3 cellular contexts compared by ENCODE assay signal in genomic region chr9:113658565-113658935, GRCh38.
TF ChIP-seq lines count a peak whose summit lies in the region.

No MANE protein-coding gene starts in this region.

TF ChIP-seq in SK-N-SH, 30 proteins besides CTCF, POLR2A, EP300 and RAD21 (continued from another document):
- no peak for TF ChIP-seq RCOR1 (IDR thresholded peaks at IDR 0.05; ENCODE audit: low read length)
- TF ChIP-seq GABPA (IDR thresholded peaks at IDR 0.05; ENCODE audit: low read depth), result no peak
- no peak for TF ChIP-seq RFX5 (IDR thresholded peaks at IDR 0.05; ENCODE audit: low read length)
- TF ChIP-seq IRF3 (IDR thresholded peaks at IDR 0.05; ENCODE audit: low read depth, low read length), result no peak
- TF ChIP-seq TAF1 (IDR thresholded peaks at IDR 0.05; ENCODE audit: borderline replicate concordance, low read depth, low read length), result no peak
- no peak for TF ChIP-seq NFIC (IDR thresholded peaks at IDR 0.05; ENCODE audit: borderline replicate concordance)
- no peak for TF ChIP-seq USF2 (IDR thresholded peaks at IDR 0.05; ENCODE audit: borderline replicate concordance, low read depth, low read length)
- TF ChIP-seq TEAD4 (IDR thresholded peaks at IDR 0.05; ENCODE audit: borderline replicate concordance, insufficient read depth), result no peak
- no peak for TF ChIP-seq MXI1 (IDR thresholded peaks at IDR 0.05; ENCODE audit: low read depth, low read length)
- TF ChIP-seq RXRA (IDR thresholded peaks at IDR 0.05; ENCODE audit: borderline replicate concordance, low read depth), result no peak
- no peak for TF ChIP-seq GATA2 (CRISPR knock-in tag; IDR thresholded peaks at IDR 0.05)

TF ChIP-seq in SK-N-SH treated with all-trans-retinoic acid at 6 μM for 48 hours, 23 proteins besides CTCF, POLR2A, EP300 and RAD21:
- TF ChIP-seq BACH2 (CRISPR knock-in tag; IDR thresholded peaks at IDR 0.05; ENCODE audit: borderline replicate concordance) (no peak), ZNF70 (CRISPR knock-in tag; IDR thresholded peaks at IDR 0.05) (no peak), TSHZ2 (CRISPR knock-in tag; IDR thresholded peaks at IDR 0.05) (no peak), ARNTL (CRISPR knock-in tag; IDR thresholded peaks at IDR 0.05; ENCODE audit: borderline replicate concordance, low read depth) (no peak), ZFP3 (CRISPR knock-in tag; IDR thresholded peaks at IDR 0.05) (no peak)

TF ChIP-seq in IMR-90, 13 proteins besides CTCF, POLR2A, EP300 and RAD21 (continued from another document):
- TF ChIP-seq CEBPB (IDR thresholded peaks at IDR 0.05; ENCODE audit: low read depth, low read length) (no peak), FOS (IDR thresholded peaks at IDR 0.05; ENCODE audit: low read depth, low read length) (no peak), MAFK (IDR thresholded peaks at IDR 0.05; ENCODE audit: low read depth, low read length) (no peak), MXI1 (IDR thresholded peaks at IDR 0.05; ENCODE audit: borderline replicate concordance, low read depth, low read length) (no peak), ELK1 (IDR thresholded peaks at IDR 0.05; ENCODE audit: borderline replicate concordance, low read depth, low read length) (no peak), RCOR1 (IDR thresholded peaks at IDR 0.05; ENCODE audit: insufficient replicate concordance, low read length) (no peak), RFX5 (IDR thresholded peaks at IDR 0.05; ENCODE audit: low read depth, low read length) (no peak), SMC3 (IDR thresholded peaks at IDR 0.05; ENCODE audit: low read depth, low read length) (no peak), BHLHE40 (IDR thresholded peaks at IDR 0.05; ENCODE audit: low read depth, low read length) (no peak), MAZ (IDR thresholded peaks at IDR 0.05; ENCODE audit: borderline replicate concordance, low read depth, low read length) (no peak), CHD1 (IDR thresholded peaks at IDR 0.05; ENCODE audit: low read depth, low read length) (no peak), USF2 (IDR thresholded peaks at IDR 0.05; ENCODE audit: low read depth, low read length) (no peak)
TF ChIP-seq in IMR-90: peak in this region for 0.
